ENCODE assay signal across 10 cellular contexts in genomic region chr11:10900686-10901415, GRCh38. TPM values are rescaled to one million over a fixed set of nuclear protein-coding genes. Genes with fewer than 3 reads are reported as not detected.
DNase-seq lines count a peak whose midpoint lies in the region; ATAC-seq and TF ChIP-seq lines count a peak whose summit lies in the region.
"Had no signal": no experiment of that assay in that cellular context is flagged by ENCODE, and none has a peak within 500 bp of the region (broad histone marks: within the 10 kb centered on the region; RNA-seq: fewer than 3 reads in every experiment).

No MANE protein-coding gene starts in this region.

- intact Hi-C loops in colonic mucosa (cut with DNase I): no loop called here

- TF ChIP-seq CTCF in AG10803 (conservative IDR thresholded peaks at IDR 0.05; ENCODE audit: low read length) (no peak), NB4 (IDR thresholded peaks at IDR 0.05; ENCODE audit: low read depth, low read length) (no peak), colonic mucosa (IDR thresholded peaks at IDR 0.05) (no peak)

- peak; percentile 37 for DNase-seq in AG10803 (ENCODE audit: low read depth)
- peak; percentile 25 for DNase-seq in NB4 (ENCODE audit: low read depth)
- no peak for DNase-seq in colonic mucosa
- DNase-seq in myocyte (ENCODE audit: low read depth): peak; percentile 95
- no peak for DNase-seq in NCI-H446 treated with DMSO at 0.1 percent for 48 hours (lab: John Stamatoyannopoulos, UW)
- DNase-seq in retina: no peak
- no peak for DNase-seq in activated naive CD4-positive, alpha-beta T cell treated with anti-CD3 and anti-CD28 coated beads, Interleukin-2, amount 50 U/mL, for 72 hours (ENCODE audit: low spot score in 2 of 2)
- DNase-seq: activated effector memory CD4-positive, alpha-beta T cell treated with Interleukin-2 at 50 U/mL for 16 hours; naive B cell had no signal

- TF ChIP-seq POLR2A in NB4 (IDR thresholded peaks at IDR 0.05; ENCODE audit: extremely low read depth, insufficient read length) (no peak), GM18505 (IDR thresholded peaks at IDR 0.05; ENCODE audit: borderline replicate concordance, extremely low read depth, insufficient read depth, insufficient read length) (no peak)

- no peaks in the 10 kb centered on the region for H3K9me3 ChIP-seq in colonic mucosa

- peak overlapping the region in 1 of 2 donors; percentile 76 for H3K27ac Mint-ChIP-seq in activated naive CD4-positive, alpha-beta T cell treated with anti-CD3 and anti-CD28 coated beads, Interleukin-2, amount 50 U/mL, for 72 hours

- peak overlapping the region; percentile 62 to 86 for H3K9ac ChIP-seq in colonic mucosa (ENCODE audit: low read depth in 2 of 2, low read length in 2 of 2)

- peak overlapping the region; percentile 97 for H3K27ac ChIP-seq in colonic mucosa

- no peaks in the 10 kb centered on the region for H3K36me3 Mint-ChIP-seq in activated naive CD4-positive, alpha-beta T cell treated with anti-CD3 and anti-CD28 coated beads, Interleukin-2, amount 50 U/mL, for 72 hours

- H3K4me3 ChIP-seq in AG10803 (ENCODE audit: low read length) (peak overlapping the region; percentile 14), NB4 (ENCODE audit: low read depth, low read length) (no peak overlapping the region), colonic mucosa (no peak overlapping the region)

- no peaks in the 10 kb centered on the region for H3K9me3 Mint-ChIP-seq in activated naive CD4-positive, alpha-beta T cell treated with anti-CD3 and anti-CD28 coated beads, Interleukin-2, amount 50 U/mL, for 72 hours
- H3K9me3 Mint-ChIP-seq: naive B cell had no signal

- ATAC-seq in GM18505 (IDR thresholded peaks at IDR 0.05; ENCODE audit: unreplicated experiment): no peak
- no peak for ATAC-seq in activated naive CD4-positive, alpha-beta T cell treated with anti-CD3 and anti-CD28 coated beads, Interleukin-2, amount 50 U/mL, for 72 hours

- no peaks in the 10 kb centered on the region for H3K27me3 ChIP-seq in colonic mucosa

- peaks cover 18% of the 10 kb centered on the region for H3K4me1 ChIP-seq in colonic mucosa

- H3K36me3 ChIP-seq in colonic mucosa: no peaks in the 10 kb centered on the region

RNA-seq across cellular contexts. Expression of gene ZBED5, which starts 43.0 kb away (rescaled TPM):
- 10 to 100 TPM; 37.1 to 38.6 TPM for total RNA-seq in colonic mucosa
- 63.7 and 68.8 TPM in 2 replicates for total RNA-seq in myocyte
- polyA plus RNA-seq in myocyte (2012): 19.4 TPM
- total RNA-seq in activated naive CD4-positive, alpha-beta T cell treated with anti-CD3 and anti-CD28 coated beads, Interleukin-2, amount 50 U/mL, for 72 hours: 10 to 100 TPM; 41.2 to 43.6 TPM

Comparison
In these comparisons a context has a peak if more than half of its experiments do, and no peak if none do; other contexts are left out.
1. DNase-seq: peak in AG10803 (single experiment), NB4 (single experiment) and myocyte (single experiment); none in colonic mucosa (single experiment), NCI-H446 treated with DMSO at 0.1 percent for 48 hours (single experiment), retina (single experiment) and activated naive CD4-positive, alpha-beta T cell treated with anti-CD3 and anti-CD28 coated beads, Interleukin-2, amount 50 U/mL, for 72 hours (0 of 2).